24 cellular contexts compared by ENCODE assay signal in the genomic region with DNA sequence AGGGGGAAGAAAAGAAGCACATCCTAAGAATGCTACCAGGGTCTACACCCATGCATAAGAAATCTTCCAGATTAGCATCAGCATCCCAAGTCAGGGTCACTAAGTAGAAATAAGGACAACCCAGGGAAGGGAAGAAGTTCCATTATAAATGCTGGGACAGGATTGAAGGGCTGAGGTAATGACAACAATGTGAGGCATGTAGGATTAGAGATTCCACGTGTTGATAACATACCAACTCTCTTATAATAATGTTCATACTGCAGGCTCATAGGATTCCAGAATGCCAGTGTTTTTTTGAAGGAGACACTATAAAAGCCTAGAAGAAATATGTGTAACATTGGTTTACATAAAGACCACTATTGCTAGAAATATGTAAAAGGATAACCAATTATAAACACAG.
"Had no signal": no experiment of that assay in that cellular context is flagged by ENCODE, and none has a peak within 500 bp of the region (broad histone marks: within the 10 kb centered on the region; RNA-seq: fewer than 3 reads in every experiment).

No MANE protein-coding gene starts in this region.

- H3K4me1 Mint-ChIP-seq: naive B cell; neural crest cell; stimulated activated memory B cell treated with anti-CD40 and anti-IgM and Interleukin-4, amounts not matched to agents 10 μg/mL and 1 μg/mL and 100 μg/mL, for 72 hours had no signal

- H3K27me3 Mint-ChIP-seq: effector memory CD8-positive, alpha-beta T cell; stimulated activated memory B cell treated with anti-CD40 and anti-IgM and Interleukin-4, amounts not matched to agents 10 μg/mL and 1 μg/mL and 100 μg/mL, for 72 hours; type B pancreatic cell had no signal

- ATAC-seq: effector memory CD8-positive, alpha-beta T cell; left ventricle myocardium superior; lower lobe of right lung; natural killer cell treated with Interleukin-12 subunit alpha and Interleukin-12 subunit beta and Interleukin-15 and Interleukin-18, amount 100 ng/mL, for 72 hours; pancreas; sciatic nerve; stimulated activated memory B cell treated with anti-CD40 and anti-IgM and Interleukin-4, amounts not matched to agents 10 μg/mL and 1 μg/mL and 100 μg/mL, for 72 hours; stimulated activated naive CD8-positive, alpha-beta T cell treated with anti-CD3 and anti-CD28 coated beads, Interleukin-15, Interleukin-2, amounts not matched to agents 100 U/mL and 50 U/mL, for 24 hours had no signal

- H3K27me3 ChIP-seq: esophagus squamous epithelium, neutrophil, testis, tibial artery had no signal

- H3K4me3 ChIP-seq: esophagus squamous epithelium, lower lobe of right lung, pancreas, testis, tibial artery had no signal

- H3K4me1 ChIP-seq: esophagus squamous epithelium, lower lobe of right lung, pancreas, testis, tibial artery had no signal

- H3K4me3 Mint-ChIP-seq: effector memory CD8-positive, alpha-beta T cell; naive B cell; natural killer cell treated with Interleukin-12 subunit alpha and Interleukin-12 subunit beta and Interleukin-15 and Interleukin-18, amount 100 ng/mL, for 72 hours; neural crest cell; stimulated activated memory B cell treated with anti-CD40 and anti-IgM and Interleukin-4, amounts not matched to agents 10 μg/mL and 1 μg/mL and 100 μg/mL, for 72 hours; type B pancreatic cell had no signal

- H3K9me3 Mint-ChIP-seq: effector memory CD8-positive, alpha-beta T cell; natural killer cell treated with Interleukin-12 subunit alpha and Interleukin-12 subunit beta and Interleukin-15 and Interleukin-18, amount 100 ng/mL, for 72 hours; stimulated activated memory B cell treated with anti-CD40 and anti-IgM and Interleukin-4, amounts not matched to agents 10 μg/mL and 1 μg/mL and 100 μg/mL, for 72 hours had no signal

- H3K36me3 Mint-ChIP-seq: naive B cell; natural killer cell treated with Interleukin-12 subunit alpha and Interleukin-12 subunit beta and Interleukin-15 and Interleukin-18, amount 100 ng/mL, for 72 hours; stimulated activated memory B cell treated with anti-CD40 and anti-IgM and Interleukin-4, amounts not matched to agents 10 μg/mL and 1 μg/mL and 100 μg/mL, for 72 hours; type B pancreatic cell had no signal

- DNase-seq: cortex of kidney; effector memory CD8-positive, alpha-beta T cell; erythroblast; esophagus squamous epithelium; left ventricle myocardium superior; lower lobe of right lung; naive B cell; pancreas; retina; stimulated activated CD4-positive, alpha-beta T cell treated with anti-CD3 and anti-CD28 coated beads, Interleukin-2, amount 100 ng/mL, for 24 hours; stimulated activated CD4-positive, alpha-beta T cell treated with anti-CD3 and anti-CD28 coated beads, Interleukin-4, amount 100 ng/mL, for 4 hours; stimulated activated naive CD8-positive, alpha-beta T cell treated with anti-CD3 and anti-CD28 coated beads, Interleukin-15, Interleukin-2, amounts not matched to agents 100 U/mL and 50 U/mL, for 24 hours; substantia nigra; testis; tibial artery had no signal

- H3K9me3 ChIP-seq: esophagus squamous epithelium, lower lobe of right lung, neutrophil, pancreas, testis, tibial artery had no signal

- FAIRE-seq: endometrium, frontal cortex, keratinocyte, pancreas had no signal

- H3K36me3 ChIP-seq: esophagus squamous epithelium, lower lobe of right lung, neutrophil, pancreas, tibial artery had no signal
